ENCODE assay signal across 1 cellular context in genomic region chr7:47539398-47540052, GRCh38.
TF ChIP-seq lines count a peak whose summit lies in the region.

No MANE protein-coding gene starts in this region.

TF ChIP-seq in WTC11, 78 proteins besides CTCF, POLR2A, EP300 and RAD21 (continued from another document):
- TF ChIP-seq, protein P1, sequence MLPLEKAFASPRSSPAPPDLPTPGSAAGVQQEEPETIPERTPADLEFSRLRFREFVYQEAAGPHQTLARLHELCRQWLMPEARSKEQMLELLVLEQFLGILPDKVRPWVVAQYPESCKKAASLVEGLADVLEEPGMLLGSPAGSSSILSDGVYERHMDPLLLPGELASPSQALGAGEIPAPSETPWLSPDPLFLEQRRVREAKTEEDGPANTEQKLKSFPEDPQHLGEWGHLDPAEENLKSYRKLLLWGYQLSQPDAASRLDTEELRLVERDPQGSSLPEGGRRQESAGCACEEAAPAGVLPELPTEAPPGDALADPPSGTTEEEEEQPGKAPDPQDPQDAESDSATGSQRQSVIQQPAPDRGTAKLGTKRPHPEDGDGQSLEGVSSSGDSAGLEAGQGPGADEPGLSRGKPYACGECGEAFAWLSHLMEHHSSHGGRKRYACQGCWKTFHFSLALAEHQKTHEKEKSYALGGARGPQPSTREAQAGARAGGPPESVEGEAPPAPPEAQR (CRISPR knock-in tag; IDR thresholded peaks at IDR 0.05), result no peak
- TF ChIP-seq CBFB (CRISPR knock-in tag; IDR thresholded peaks at IDR 0.05; ENCODE audit: low read depth) (no peak), ZNF671 (CRISPR knock-in tag; IDR thresholded peaks at IDR 0.05) (no peak), CDX4 (CRISPR knock-in tag; IDR thresholded peaks at IDR 0.05; ENCODE audit: borderline replicate concordance) (no peak)
